ENCODE assay signal across 17 cellular contexts in genomic region chr16:67006930-67007658, GRCh38. TPM values are rescaled to one million over a fixed set of nuclear protein-coding genes. Genes with fewer than 3 reads are reported as not detected.
DNase-seq lines count a peak whose midpoint lies in the region; ATAC-seq and TF ChIP-seq lines count a peak whose summit lies in the region.
"Had no signal": no experiment of that assay in that cellular context is flagged by ENCODE, and none has a peak within 500 bp of the region (broad histone marks: within the 10 kb centered on the region; RNA-seq: fewer than 3 reads in every experiment).

No MANE protein-coding gene starts in this region.

- no peaks in the 10 kb centered on the region for H3K79me1 ChIP-seq in IMR-90 (ENCODE audit: low read depth in 1 of 2, low read length in 2 of 2)

- no peak overlapping the region for H3K56ac ChIP-seq in IMR-90 (ENCODE audit: extremely low read depth, insufficient read depth, low read length)

- H3K18ac ChIP-seq in IMR-90 (ENCODE audit: low read depth, low read length) = no peak overlapping the region

- no peaks in the 10 kb centered on the region for H4K20me1 ChIP-seq in SK-N-SH (ENCODE audit: insufficient read depth)
- no peaks in the 10 kb centered on the region for H4K20me1 ChIP-seq in IMR-90 (ENCODE audit: insufficient read depth, low read length)

- in situ Hi-C loops in IMR-90 (cut with MboI; ENCODE audit: low sequenced_read_pairs) = no loop called here

- no peak overlapping the region for H4K5ac ChIP-seq in IMR-90 (ENCODE audit: low read depth, low read length)

- no peak overlapping the region for H4K8ac ChIP-seq in IMR-90 (ENCODE audit: low read depth in 2 of 2, low read length in 2 of 2)

- H3K4me2 ChIP-seq in SK-N-SH (no peak overlapping the region), IMR-90 (ENCODE audit: low read depth, low read length) (no peak overlapping the region)

- no peak overlapping the region for H3K9ac ChIP-seq in SK-N-SH
- no peak overlapping the region for H3K9ac ChIP-seq in IMR-90 (ENCODE audit: low read depth, low read length)

- ATAC-seq in SK-N-SH treated with all-trans-retinoic acid at 6 μM for 48 hours (peak; percentile 70), IMR-90 (ENCODE audit: low read depth) (peak; percentile 57), HG03135 (IDR thresholded peaks at IDR 0.05; ENCODE audit: unreplicated experiment) (no peak)
- ATAC-seq: stimulated activated memory B cell treated with anti-CD40 and anti-IgM and Interleukin-4, amounts not matched to agents 10 μg/mL and 1 μg/mL and 100 μg/mL, for 72 hours had no signal

- no peak overlapping the region for H3K14ac ChIP-seq in IMR-90 (replicated peaks; ENCODE audit: low read depth, low read length)

- H3F3A ChIP-seq in SK-N-SH (replicated peaks; ENCODE audit: insufficient read depth) = no peaks in the 10 kb centered on the region

- no peak overlapping the region for H2AK9ac ChIP-seq in IMR-90 (replicated peaks; ENCODE audit: low read depth, low read length, poor library complexity)

- intact Hi-C loops in IMR-90 (cut with micrococcal nuclease) = no loop called here

- no peak overlapping the region for H2BK5ac ChIP-seq in IMR-90 (ENCODE audit: low read depth, low read length, poor library complexity, severe bottlenecking)

- no peaks in the 10 kb centered on the region for H3K27me3 ChIP-seq in SK-N-SH (ENCODE audit: insufficient read depth)
- H3K27me3 ChIP-seq in IMR-90 (ENCODE audit: control insufficient read depth, insufficient read depth, low read length) = peaks cover 14% of the 10 kb centered on the region
- H3K27me3 ChIP-seq: ovary, upper lobe of left lung had no signal

- H2AFZ ChIP-seq in SK-N-SH (ENCODE audit: low read depth) (no peak overlapping the region; the same call in 1 of the 2 replicates), IMR-90 (replicated peaks; ENCODE audit: low read length, poor library complexity) (no peak overlapping the region)

- H3K4me3 ChIP-seq in SK-N-SH (ENCODE audit: low read depth in 2 of 2, low read length in 1 of 2) (no peak overlapping the region), IMR-90 (ENCODE audit: insufficient read depth, low read depth, low read length) (no peak overlapping the region), mesodermal cell (ENCODE audit: extremely low read depth, insufficient read depth, low read length, poor library complexity, severe bottlenecking) (no peak overlapping the region)
- H3K4me3 ChIP-seq: ovary, upper lobe of left lung had no signal

- no peak overlapping the region for H2BK15ac ChIP-seq in IMR-90 (ENCODE audit: low read depth, low read length)

- TF ChIP-seq POLR2A in IMR-90 (IDR thresholded peaks at IDR 0.05; ENCODE audit: low read depth, low read length) = no peak

- 77% methylated on average over 12 of the region's 12 CpGs for WGBS in SK-N-SH (ENCODE audit: low lambda C conversion rate)
- WGBS in IMR-90 (ENCODE audit: extremely low coverage in 2 of 2, insufficient read length in 1 of 2), 2 experiments = no CpG with 5 or more reads among the region's 12 CpGs
- 87 to 94% methylated on average over 7 to 9 of the region's 12 CpGs for WGBS in mesodermal cell (ENCODE audit: insufficient coverage in 2 of 2), 2 experiments

- no peaks in the 10 kb centered on the region for H3K79me2 ChIP-seq in SK-N-SH (ENCODE audit: insufficient read depth)

- TF ChIP-seq EP300 in SK-N-SH (IDR thresholded peaks at IDR 0.05; ENCODE audit: borderline replicate concordance in 1 of 2, low read depth in 1 of 2, low read length in 1 of 2) = no peak

- H3K9me1 ChIP-seq in IMR-90 (ENCODE audit: insufficient read depth, low read length) = no peaks in the 10 kb centered on the region

- H3K36me3 ChIP-seq in SK-N-SH (replicated peaks in 1 of 2; ENCODE audit: control insufficient read depth in 1 of 2, insufficient read depth in 2 of 2, low read length in 1 of 2) = no peaks in the 10 kb centered on the region
- H3K36me3 ChIP-seq in IMR-90 (ENCODE audit: control insufficient read depth, insufficient read depth, low read length) = no peaks in the 10 kb centered on the region
- H3K36me3 ChIP-seq in mesodermal cell (ENCODE audit: control insufficient read depth, insufficient read depth, low read length) = no peaks in the 10 kb centered on the region
- H3K36me3 ChIP-seq: ovary, upper lobe of left lung had no signal

- no peak for TF ChIP-seq CTCF in SK-N-SH (IDR thresholded peaks at IDR 0.05)
- TF ChIP-seq CTCF in IMR-90 (conservative IDR thresholded peaks at IDR 0.05; ENCODE audit: low read depth, low read length) = no peak

- no peak overlapping the region for H3K23ac ChIP-seq in IMR-90 (ENCODE audit: low read depth, low read length)

- CTCF ChIA-PET in SK-N-SH (lab: Yijun Ruan, JAX) (interaction anchor here (0.8 to 2.0 kb wide), 8 partner anchors 11 to 151 kb away, joined by 3 to 9 read pairs (median 4); no protein-coding TSS in a partner anchor), IMR-90 (lab: Yijun Ruan, JAX) (no interaction called here)

- H3K9me3 ChIP-seq in SK-N-SH (no peaks in the 10 kb centered on the region), IMR-90 (ENCODE audit: control insufficient read depth, insufficient read depth, low read length) (no peaks in the 10 kb centered on the region), mesodermal cell (ENCODE audit: control insufficient read depth, low read length) (no peaks in the 10 kb centered on the region)
- H3K9me3 ChIP-seq: ovary, upper lobe of left lung had no signal

- DNase-seq in SK-N-SH (no peak), IMR-90 (peak; percentile 38), amniotic epithelial cell (ENCODE audit: low read depth) (peak; percentile 72), NCI-H187 (lab: John Stamatoyannopoulos, UW) (no peak), 8988T (no peak)
- DNase-seq: CD4-positive, alpha-beta T cell; GOT3; NCI-H146; NCI-H345; ovary; small intestine; upper lobe of left lung had no signal

- H3K27ac ChIP-seq in SK-N-SH (ENCODE audit: low read depth in 2 of 2, low read length in 1 of 2) (no peak overlapping the region), IMR-90 (ENCODE audit: insufficient read depth, low read length) (no peak overlapping the region), mesodermal cell (ENCODE audit: low read depth, low read length, severe bottlenecking) (peak overlapping the region; percentile 41)
- H3K27ac ChIP-seq: ovary, upper lobe of left lung had no signal

- H3K4me1 ChIP-seq in SK-N-SH (ENCODE audit: control insufficient read depth in 1 of 2, insufficient read depth in 2 of 2, low read depth in 1 of 2, low read length in 1 of 2) (0 out of 4 replicates have a peak, but pooled peaks cover 0 to 3% of the 10 kb centered on the region in 2 experiments), IMR-90 (ENCODE audit: control insufficient read depth, insufficient read depth, low read length) (no peaks in the 10 kb centered on the region; the same call in 1 of the 2 replicates), mesodermal cell (ENCODE audit: control insufficient read depth, insufficient read depth, low read length, poor library complexity, severe bottlenecking) (peaks cover 7% of the 10 kb centered on the region)
- H3K4me1 ChIP-seq: upper lobe of left lung had no signal

- no peak overlapping the region for H2AK5ac ChIP-seq in IMR-90 (ENCODE audit: low read depth, low read length)

- BruUV-seq in IMR-90 (replicated peaks; lab: Mats Ljungman, UMichigan) = no TSS peak

- no peak overlapping the region for H2BK120ac ChIP-seq in IMR-90 (ENCODE audit: low read depth, low read length)

- H3K4ac ChIP-seq in IMR-90 (ENCODE audit: low read depth, low read length) = no peak overlapping the region

- TF ChIP-seq RAD21 in SK-N-SH (IDR thresholded peaks at IDR 0.05; ENCODE audit: low read length) (no peak), IMR-90 (IDR thresholded peaks at IDR 0.05; ENCODE audit: low read length) (no peak)

- no peak overlapping the region for H4K91ac ChIP-seq in IMR-90 (ENCODE audit: insufficient read depth, low read depth, low read length)

- POLR2A ChIA-PET in SK-N-SH (lab: Yijun Ruan, JAX) (interaction anchor here (0.6 kb wide), 1 partner anchor 11 kb away, joined by 3 read pairs; no protein-coding TSS in a partner anchor), IMR-90 (lab: Charles Lee; ENCODE audit: unreplicated experiment) (no interaction called here)

- H2BK20ac ChIP-seq in IMR-90 (ENCODE audit: low read depth, low read length) = no peak overlapping the region

- dilution Hi-C loops in IMR-90 (cut with HindIII; ENCODE audit: low sequenced_read_pairs, unreplicated experiment) = no loop called here

- H3K9me2 ChIP-seq in SK-N-SH = no peaks in the 10 kb centered on the region

TF ChIP-seq in SK-N-SH, 30 proteins besides CTCF, POLR2A, EP300 and RAD21 (continues in another document):
- no peak for TF ChIP-seq RCOR1 (IDR thresholded peaks at IDR 0.05; ENCODE audit: low read length)
- TF ChIP-seq SIN3A (IDR thresholded peaks at IDR 0.05; ENCODE audit: borderline replicate concordance, low read depth, low read length) = no peak

TF ChIP-seq in IMR-90, 13 proteins besides CTCF, POLR2A, EP300 and RAD21 (continues in another document):
- 0 out of 2 replicates have a peak, but pooled peaks have one; percentile 23 for TF ChIP-seq FOS (IDR thresholded peaks at IDR 0.05; ENCODE audit: low read depth, low read length)

RNA-seq across cellular contexts. Expression of gene CES4A, which starts 18.7 kb away (rescaled TPM):
- polyA plus RNA-seq in SK-N-SH (2012; rRNA removed) (7.3 and 13.2 TPM in 2 replicates), IMR-90 (2012; rRNA removed) (4.0 and 4.7 TPM in 2 replicates)
- polyA plus RNA-seq in SK-N-SH (2012; cell fraction: cytosol; rRNA removed) = 1.8 and 2.6 TPM in 2 replicates
- polyA plus RNA-seq in SK-N-SH (2012; cell fraction: nucleus; rRNA removed) = 86.2 and 87.9 TPM in 2 replicates
- total RNA-seq in IMR-90 (2012; rRNA removed) = 0.72 and 0.83 TPM in 2 replicates
- 1.7 and 2.2 TPM in 2 replicates for polyA plus RNA-seq in IMR-90 (2012; cell fraction: cytosol; rRNA removed)
- polyA plus RNA-seq in IMR-90 (2012; cell fraction: nucleus; rRNA removed; ENCODE audit: low replicate concordance) = 43.1 and 51.7 TPM in 2 replicates
- 1.4 TPM for polyA plus RNA-seq in mesodermal cell (2013, experiment 1 of 2)
- 0.86 TPM for polyA plus RNA-seq in mesodermal cell (2013, experiment 2 of 2)
- total RNA-seq: A172 had no signal

RNA-seq across cellular contexts. Expression of gene CBFB, which starts 21.9 kb away (rescaled TPM):
- polyA plus RNA-seq in SK-N-SH (2012; rRNA removed) (38.8 and 40.1 TPM in 2 replicates), IMR-90 (2012; rRNA removed) (39.8 and 44.2 TPM in 2 replicates)
- 53.2 and 79.2 TPM in 2 replicates for polyA plus RNA-seq in SK-N-SH (2012; cell fraction: cytosol; rRNA removed)
- 23.6 and 34.2 TPM in 2 replicates for polyA plus RNA-seq in SK-N-SH (2012; cell fraction: nucleus; rRNA removed)
- total RNA-seq in IMR-90 (2012; rRNA removed) = 48.0 and 110 TPM in 2 replicates
- 21.2 and 26.2 TPM in 2 replicates for polyA plus RNA-seq in IMR-90 (2012; cell fraction: cytosol; rRNA removed)
- 21.3 and 21.6 TPM in 2 replicates for polyA plus RNA-seq in IMR-90 (2012; cell fraction: nucleus; rRNA removed; ENCODE audit: low replicate concordance)
- polyA plus RNA-seq in mesodermal cell (2013, experiment 1 of 2) = 89.3 TPM
- polyA plus RNA-seq in mesodermal cell (2013, experiment 2 of 2) = 80.7 TPM

RNA-seq across cellular contexts. Expression of gene CES3, which starts 46.0 kb away (rescaled TPM):
- 1.4 and 1.8 TPM in 2 replicates for polyA plus RNA-seq in SK-N-SH (2012; rRNA removed)
- 0.32 and 0.37 TPM in 2 replicates for polyA plus RNA-seq in SK-N-SH (2012; cell fraction: cytosol; rRNA removed)
- polyA plus RNA-seq in SK-N-SH (2012; cell fraction: nucleus; rRNA removed) = 12.0 and 13.8 TPM in 2 replicates
- under 0.01 TPM in 1 of 2 replicates, not detected in the other for total RNA-seq in IMR-90 (2012; rRNA removed)
- 0.03 and 0.06 TPM in 2 replicates for polyA plus RNA-seq in IMR-90 (2012; rRNA removed)
- polyA plus RNA-seq in IMR-90 (2012; cell fraction: cytosol; rRNA removed) = 0.03 TPM in 1 of 2 replicates, not detected in the other
- polyA plus RNA-seq in IMR-90 (2012; cell fraction: nucleus; rRNA removed; ENCODE audit: low replicate concordance) = 1.8 and 1.9 TPM in 2 replicates
- 1.5 TPM for polyA plus RNA-seq in mesodermal cell (2013, experiment 1 of 2)
- polyA plus RNA-seq in mesodermal cell (2013, experiment 2 of 2) = 1.3 TPM

Comparison
In these comparisons a context has a peak if more than half of its experiments do, and no peak if none do; other contexts are left out.
1. DNase-seq: peak in IMR-90 (single experiment) and amniotic epithelial cell (single experiment); none in SK-N-SH (single experiment), NCI-H187 (0 of 2) and 8988T (single experiment).